ENCODE assay signal across 8 cellular contexts in genomic region chr2:37323176-37323575, GRCh38. TPM values are rescaled to one million over a fixed set of nuclear protein-coding genes. Genes with fewer than 3 reads are reported as not detected.
A peak's percentile ranks its signal among the peaks of the same experiment; 100 is the strongest.
DNase-seq lines count a peak whose midpoint lies in the region; ATAC-seq and TF ChIP-seq lines count a peak whose summit lies in the region.

No MANE protein-coding gene starts in this region.

- no peak for DNase-seq in BE2C
- peak; percentile 6 for DNase-seq in M059J (ENCODE audit: low read depth)
- DNase-seq in chondrocyte (ENCODE audit: low spot score), result no peak
- no peak for DNase-seq in natural killer cell treated with Interleukin-12 subunit alpha and Interleukin-12 subunit beta and Interleukin-15 and Interleukin-18, amount 100 ng/mL, for 72 hours (ENCODE audit: low spot score)
- DNase-seq in AG08396 (ENCODE audit: low spot score), result no peak
- DNase-seq in DMS79 (lab: John Stamatoyannopoulos, UW), result no peak
- no peak for DNase-seq in SHP77 treated with DMSO at 0.1 percent for 48 hours (lab: John Stamatoyannopoulos, UW)
- DNase-seq in effector CD4-positive, alpha-beta T cell, result no peak

- H3K27me3 ChIP-seq in BE2C, result no peaks in the 10 kb centered on the region

- H3K27me3 Mint-ChIP-seq in chondrocyte (ENCODE audit: low read depth), result no peaks in the 10 kb centered on the region
- H3K27me3 Mint-ChIP-seq in natural killer cell treated with Interleukin-12 subunit alpha and Interleukin-12 subunit beta and Interleukin-15 and Interleukin-18, amount 100 ng/mL, for 72 hours, result peaks cover 7 to 17% of the 10 kb centered on the region in 2 donors

- ATAC-seq in natural killer cell treated with Interleukin-12 subunit alpha and Interleukin-12 subunit beta and Interleukin-15 and Interleukin-18, amount 100 ng/mL, for 72 hours, result no peak

- H3K36me3 ChIP-seq in BE2C, result peaks cover 3% of the 10 kb centered on the region

- peak overlapping the region; percentile 88 for H3K4me3 ChIP-seq in BE2C (ENCODE audit: low read depth, low read length)

- peaks cover 63% of the 10 kb centered on the region for H3K4me1 Mint-ChIP-seq in chondrocyte (ENCODE audit: low read depth)
- peaks cover 31 to 35% of the 10 kb centered on the region in 2 donors for H3K4me1 Mint-ChIP-seq in natural killer cell treated with Interleukin-12 subunit alpha and Interleukin-12 subunit beta and Interleukin-15 and Interleukin-18, amount 100 ng/mL, for 72 hours (ENCODE audit: low read depth in 2 of 2)

- no peak for TF ChIP-seq CTCF in BE2C (IDR thresholded peaks at IDR 0.05; ENCODE audit: low read depth, low read length)
- no peak for TF ChIP-seq CTCF in chondrocyte (IDR thresholded peaks at IDR 0.05)

- H3K9me3 ChIP-seq in BE2C, result no peaks in the 10 kb centered on the region

- peaks cover 14% of the 10 kb centered on the region; the same call in 1 of the 2 replicates for H3K4me1 ChIP-seq in BE2C

- peak overlapping the region; percentile 98 for H3K27ac Mint-ChIP-seq in chondrocyte (ENCODE audit: unreplicated experiment)
- H3K27ac Mint-ChIP-seq in natural killer cell treated with Interleukin-12 subunit alpha and Interleukin-12 subunit beta and Interleukin-15 and Interleukin-18, amount 100 ng/mL, for 72 hours, result peak overlapping the region; percentile 84 to 97

- H3K36me3 Mint-ChIP-seq in chondrocyte (ENCODE audit: low read depth), result no peaks in the 10 kb centered on the region
- H3K36me3 Mint-ChIP-seq in natural killer cell treated with Interleukin-12 subunit alpha and Interleukin-12 subunit beta and Interleukin-15 and Interleukin-18, amount 100 ng/mL, for 72 hours, result no peaks in the 10 kb centered on the region

- H3K4me3 Mint-ChIP-seq in chondrocyte (ENCODE audit: unreplicated experiment), result peak overlapping the region; percentile 88
- peak overlapping the region; percentile 89 for H3K4me3 Mint-ChIP-seq in natural killer cell treated with Interleukin-12 subunit alpha and Interleukin-12 subunit beta and Interleukin-15 and Interleukin-18, amount 100 ng/mL, for 72 hours

- no peaks in the 10 kb centered on the region for H3K9me3 Mint-ChIP-seq in chondrocyte (ENCODE audit: low read depth)
- no peaks in the 10 kb centered on the region for H3K9me3 Mint-ChIP-seq in natural killer cell treated with Interleukin-12 subunit alpha and Interleukin-12 subunit beta and Interleukin-15 and Interleukin-18, amount 100 ng/mL, for 72 hours

RNA-seq across cellular contexts. Expression of gene PRKD3, which starts 1.5 kb away (rescaled TPM):
- 24.5 TPM for polyA plus RNA-seq in BE2C (2012; ENCODE audit: insufficient read depth, insufficient read length, low read depth)
- 46.0 and 46.4 TPM in 2 replicates for total RNA-seq in M059J (2014; rRNA removed; shearing (Covaris generic))
- 40.2 to 45.4 TPM (median 43.8 TPM) in 3 replicates for total RNA-seq in chondrocyte
- total RNA-seq in natural killer cell treated with Interleukin-12 subunit alpha and Interleukin-12 subunit beta and Interleukin-15 and Interleukin-18, amount 100 ng/mL, for 72 hours, result 10 to 100 TPM; 41.4 to 43.8 TPM

RNA-seq across cellular contexts. Expression of gene QPCT, which starts 21.3 kb away (rescaled TPM):
- polyA plus RNA-seq in BE2C (2012; ENCODE audit: insufficient read depth, insufficient read length, low read depth), result 7.5 TPM
- 62.5 and 79.6 TPM in 2 replicates for total RNA-seq in M059J (2014; rRNA removed; shearing (Covaris generic))
- total RNA-seq in chondrocyte, result 0.67 to 1.2 TPM in 2 of 3 replicates, not detected in the other
- total RNA-seq in natural killer cell treated with Interleukin-12 subunit alpha and Interleukin-12 subunit beta and Interleukin-15 and Interleukin-18, amount 100 ng/mL, for 72 hours, result 1 to 10 TPM in 1 of 2 donors, under 1 TPM in 1; 0.33 to 1.5 TPM

Comparison
In these comparisons a context has a peak if more than half of its experiments do, and no peak if none do; other contexts are left out.
1. RNA of gene QPCT, which starts 21.3 kb away (total RNA-seq): 62.5 to 79.6 TPM in M059J; 0.33 to 1.5 TPM in natural killer cell treated with Interleukin-12 subunit alpha and Interleukin-12 subunit beta and Interleukin-15 and Interleukin-18, amount 100 ng/mL, for 72 hours and 0.67 to 1.2 TPM in chondrocyte; every median in the first group is over 10 times any median in the second.